Comparison of ENCODE assay signal across 8 cellular contexts in the genomic region with DNA sequence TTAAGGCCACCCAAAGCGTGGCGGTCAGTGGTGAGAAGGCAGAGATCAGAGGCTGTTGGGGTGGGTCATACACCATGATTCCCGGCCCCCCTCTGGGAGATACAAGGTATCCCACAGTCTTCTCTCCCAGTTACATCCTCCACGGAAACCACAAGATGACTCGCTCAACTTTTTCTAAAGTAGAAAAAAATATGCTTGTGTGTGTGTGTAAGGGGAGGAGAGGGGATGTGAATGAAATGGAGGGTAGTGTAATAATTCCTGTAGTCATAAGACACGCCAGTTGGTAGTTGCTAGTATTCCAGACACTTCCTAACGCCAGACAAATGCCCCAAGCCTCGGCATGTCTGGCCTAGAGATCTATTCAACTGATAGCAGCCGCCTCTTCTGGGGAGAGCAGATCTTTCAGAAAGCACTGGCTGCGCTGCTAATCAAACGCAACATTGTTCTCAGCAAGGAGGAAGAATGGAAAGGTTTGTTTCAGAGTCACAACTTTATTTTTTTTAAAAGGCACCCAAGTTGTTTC.
A peak's percentile ranks its signal among the peaks of the same experiment; 100 is the strongest.
DNase-seq lines count a peak whose midpoint lies in the region; ATAC-seq and TF ChIP-seq lines count a peak whose summit lies in the region.

No MANE protein-coding gene starts in this region.

- POLR2A ChIA-PET in CD4-positive, alpha-beta memory T cell (lab: Charles Lee; ENCODE audit: partially characterized antibody), result interaction anchor here (0.6 to 7.5 kb wide), 31 partner anchors 8 to 1702 kb away, joined by 3 to 166 read pairs (median 6); partner anchors contain the start of genes MYL12A, MYL12B, TGIF1 and ZBTB14

- H3K27ac Mint-ChIP-seq in CD4-positive, alpha-beta memory T cell, result peak overlapping the region; percentile 98 to 100 (median 99)

- H3K9me3 ChIP-seq in CD4-positive, alpha-beta memory T cell (ENCODE audit: control insufficient read depth in 1 of 2, low read length in 2 of 2), result no peaks in the 10 kb centered on the region
- H3K9me3 ChIP-seq in hepatocyte (ENCODE audit: low read depth), result no peaks in the 10 kb centered on the region
- no peaks in the 10 kb centered on the region for H3K9me3 ChIP-seq in smooth muscle cell (replicated peaks; ENCODE audit: low read depth)

- H3K36me3 ChIP-seq in CD4-positive, alpha-beta memory T cell (ENCODE audit: insufficient read depth, low read length), result no peaks in the 10 kb centered on the region
- H3K36me3 ChIP-seq in hepatocyte (replicated peaks; ENCODE audit: insufficient read depth, low read depth) (no peaks in the 10 kb centered on the region), smooth muscle cell (ENCODE audit: low read depth) (no peaks in the 10 kb centered on the region)

- H3K4me3 ChIP-seq in CD4-positive, alpha-beta memory T cell (ENCODE audit: low read length in 2 of 2), result peak overlapping the region; percentile 25 to 72
- no peak overlapping the region for H3K4me3 ChIP-seq in hepatocyte
- H3K4me3 ChIP-seq in smooth muscle cell, result peak overlapping the region; percentile 53

- no peak for TF ChIP-seq CTCF in hepatocyte (IDR thresholded peaks at IDR 0.05; ENCODE audit: poor library complexity)
- TF ChIP-seq CTCF in smooth muscle cell (IDR thresholded peaks at IDR 0.05; ENCODE audit: borderline replicate concordance, insufficient read depth, poor library complexity, severe bottlenecking), result no peak

- WGBS in hepatocyte (ENCODE audit: low lambda C conversion rate, missing lambda C conversion rate), result 11% methylated on average over 11 of the region's 11 CpGs
- 3% methylated on average over 11 of the region's 11 CpGs for WGBS in smooth muscle cell (ENCODE audit: low lambda C conversion rate)

- intact Hi-C loops in CD4-positive, alpha-beta memory T cell (cut with micrococcal nuclease), result loop anchor here (5.0 kb wide), 1 partner anchor 631 kb away; no protein-coding TSS in a partner anchor

- H2AFZ ChIP-seq in hepatocyte, result peak overlapping the region; percentile 1
- no peak overlapping the region for H2AFZ ChIP-seq in smooth muscle cell (ENCODE audit: low read depth)

- H4K20me1 ChIP-seq in hepatocyte (ENCODE audit: insufficient read depth, poor library complexity, severe bottlenecking), result no peaks in the 10 kb centered on the region
- no peaks in the 10 kb centered on the region for H4K20me1 ChIP-seq in smooth muscle cell (ENCODE audit: low read depth)

- no peak for DNase-seq in CD4-positive, alpha-beta memory T cell
- DNase-seq in H4 (ENCODE audit: low spot score), result peak; percentile 83
- DNase-seq in NCI-H2196 (lab: John Stamatoyannopoulos, UW; ENCODE audit: unreplicated experiment), result peak; percentile 97
- DNase-seq in amniotic epithelial cell (ENCODE audit: low read depth), result peak; percentile 93
- DNase-seq in hepatocyte (ENCODE audit: low spot score), result no peak
- DNase-seq in smooth muscle cell (lab: John Stamatoyannopoulos, UW; ENCODE audit: unreplicated experiment), result peak; percentile 57
- DNase-seq in germinal center (ENCODE audit: low spot score), result no peak

- H3K27ac ChIP-seq in CD4-positive, alpha-beta memory T cell (ENCODE audit: low read depth, low read length), result peak overlapping the region; percentile 91
- H3K27ac ChIP-seq in hepatocyte (peak overlapping the region; percentile 98), smooth muscle cell (ENCODE audit: low read depth) (peak overlapping the region; percentile 100)

- peaks cover 46% of the 10 kb centered on the region for H3F3A ChIP-seq in smooth muscle cell (ENCODE audit: low read depth)

- peaks cover 37 to 66% (median 47%) of the 10 kb centered on the region in 4 donors for H3K4me1 Mint-ChIP-seq in CD4-positive, alpha-beta memory T cell

- no peaks in the 10 kb centered on the region for H3K27me3 Mint-ChIP-seq in CD4-positive, alpha-beta memory T cell

- H3K79me2 ChIP-seq in hepatocyte (peaks cover 20% of the 10 kb centered on the region), smooth muscle cell (ENCODE audit: low read depth) (peaks cover 9% of the 10 kb centered on the region)

- no peaks in the 10 kb centered on the region for H3K9me3 Mint-ChIP-seq in CD4-positive, alpha-beta memory T cell

- H3K4me2 ChIP-seq in hepatocyte (peak overlapping the region; percentile 76), smooth muscle cell (peak overlapping the region; percentile 85)

- no peaks in the 10 kb centered on the region for H3K27me3 ChIP-seq in CD4-positive, alpha-beta memory T cell (ENCODE audit: insufficient read depth, low read length)
- no peaks in the 10 kb centered on the region for H3K27me3 ChIP-seq in hepatocyte
- no peaks in the 10 kb centered on the region for H3K27me3 ChIP-seq in smooth muscle cell (ENCODE audit: low read depth)

- H3K4me1 ChIP-seq in CD4-positive, alpha-beta memory T cell (ENCODE audit: insufficient read depth, low read length), result peaks cover 53% of the 10 kb centered on the region
- H3K4me1 ChIP-seq in hepatocyte (ENCODE audit: insufficient read depth), result peaks cover 41% of the 10 kb centered on the region
- peaks cover 42% of the 10 kb centered on the region for H3K4me1 ChIP-seq in smooth muscle cell (ENCODE audit: low read depth)

- CTCF ChIA-PET in CD4-positive, alpha-beta memory T cell (lab: Charles Lee; ENCODE audit: partially characterized antibody), result interaction anchor here (0.9 to 8.4 kb wide), 21 partner anchors 9 to 346 kb away, joined by 3 to 100 read pairs (median 9); partner anchors contain the start of gene MYL12A

- peak overlapping the region; percentile 96 for H3K9ac ChIP-seq in smooth muscle cell (ENCODE audit: low read depth)

- H3K36me3 Mint-ChIP-seq in CD4-positive, alpha-beta memory T cell, result peaks cover 0 to 27% of the 10 kb centered on the region in 2 donors

- H3K9me2 ChIP-seq in hepatocyte (replicated peaks; ENCODE audit: insufficient read depth), result no peaks in the 10 kb centered on the region

- H3K4me3 Mint-ChIP-seq in CD4-positive, alpha-beta memory T cell, result peak overlapping the region; percentile 88 to 95 (median 91)

- no peak for ATAC-seq in HG02870 (IDR thresholded peaks at IDR 0.05; ENCODE audit: unreplicated experiment)

Comparison
In these comparisons a context has a peak if more than half of its experiments do, and no peak if none do; other contexts are left out.
1. DNase-seq: peak in H4 (single experiment), NCI-H2196 (single experiment), amniotic epithelial cell (single experiment) and smooth muscle cell (single experiment); none in CD4-positive, alpha-beta memory T cell (0 of 5), hepatocyte (single experiment) and germinal center (single experiment).
2. Peak in every context shown above with its lines, with median percentiles within 50 percentile points of each other: H3K27ac ChIP-seq.